In the genomic region with DNA sequence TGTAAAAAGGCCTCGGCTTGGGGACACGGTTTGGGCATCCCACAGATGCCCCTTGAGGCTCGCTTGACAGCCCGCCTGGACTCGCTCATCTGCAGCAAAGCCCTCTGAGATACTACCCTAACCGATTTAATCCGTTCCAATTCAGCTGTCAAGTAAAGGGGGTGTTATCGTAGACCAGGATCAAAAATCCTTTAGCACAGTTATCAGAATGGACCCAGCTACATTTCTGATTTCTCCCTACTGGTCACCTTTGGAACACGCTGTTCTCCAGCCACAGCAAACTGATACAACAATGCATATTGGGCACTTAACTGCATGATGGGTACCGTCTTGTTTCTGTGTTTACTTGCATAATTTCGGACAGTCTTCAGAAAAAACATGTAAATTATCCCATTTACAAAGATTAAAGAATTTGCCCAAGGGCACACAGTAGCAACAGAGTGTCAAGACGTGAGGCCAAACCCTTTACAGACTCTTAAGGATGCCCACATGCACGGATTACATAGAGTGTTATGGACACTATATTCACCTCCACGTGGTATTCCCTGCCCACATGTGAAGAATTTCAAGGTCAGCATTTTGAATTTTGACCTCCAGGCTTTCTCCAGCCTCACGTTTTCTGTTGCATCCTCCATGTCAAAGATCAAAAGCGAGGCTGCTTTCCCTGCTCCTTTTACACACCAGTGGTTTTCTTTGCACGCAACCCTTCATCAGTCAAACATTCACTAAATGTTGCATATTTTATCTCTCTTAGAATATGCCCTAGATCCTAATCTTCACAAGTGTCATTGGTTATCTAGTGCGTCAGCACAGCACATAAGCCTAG, we compare ENCODE assay signal across 9 cellular contexts. TPM values are rescaled to one million over a fixed set of nuclear protein-coding genes. Genes with fewer than 3 reads are reported as not detected.
DNase-seq lines count a peak whose midpoint lies in the region; ATAC-seq, FAIRE-seq and TF ChIP-seq lines count a peak whose summit lies in the region.
"Had no signal": no experiment of that assay in that cellular context is flagged by ENCODE, and none has a peak within 500 bp of the region (broad histone marks: within the 10 kb centered on the region; RNA-seq: fewer than 3 reads in every experiment).

No MANE protein-coding gene starts in this region.

- no peaks in the 10 kb centered on the region for H3K9me3 Mint-ChIP-seq in CD4-positive, alpha-beta T cell
- no peaks in the 10 kb centered on the region for H3K9me3 Mint-ChIP-seq in neural progenitor cell

- H2BK12ac ChIP-seq in H1 (ENCODE audit: low read depth, low read length), result 0 out of 2 replicates have a peak overlapping the region, but pooled peaks have one; percentile 85

- H2AFZ ChIP-seq in OCI-LY3 (ENCODE audit: low read depth, low read length), result no peak overlapping the region
- no peak overlapping the region for H2AFZ ChIP-seq in H1 (ENCODE audit: low read length)
- no peak overlapping the region for H2AFZ ChIP-seq in neural progenitor cell (replicated peaks)

- no peak overlapping the region for H4K5ac ChIP-seq in H1 (ENCODE audit: insufficient read length, low read depth, low read length)

- no peak for DNase-seq in CD4-positive, alpha-beta T cell
- DNase-seq in H1 (ENCODE audit: low read depth in 1 of 2, low spot score in 2 of 2) (no peak), neural progenitor cell (ENCODE audit: low spot score) (peak; percentile 16), epidermal melanocyte (ENCODE audit: insufficient read length, low spot score) (no peak), NCI-H1105 (lab: John Stamatoyannopoulos, UW) (no peak), MV-4-11 (lab: John Stamatoyannopoulos, UW) (no peak)
- no peak for DNase-seq in activated CD4-positive, alpha-beta T cell treated with anti-CD3 and anti-CD28 coated beads, Interleukin-2, amount 50 U/mL, for 1 hour

- H2BK120ac ChIP-seq in H1 (replicated peaks; ENCODE audit: low read depth, low read length), result peak overlapping the region; percentile 9

- no peak overlapping the region for H3K18ac ChIP-seq in H1 (ENCODE audit: extremely low read depth, low read length)

- no peak for TF ChIP-seq EP300 in H1 (IDR thresholded peaks at IDR 0.05; ENCODE audit: borderline replicate concordance in 1 of 2, low read depth in 2 of 2, low read length in 2 of 2)

- H3K9ac ChIP-seq in OCI-LY3 (ENCODE audit: low read length), result peak overlapping the region; percentile 65; the same call in 1 of the 2 replicates
- no peak overlapping the region for H3K9ac ChIP-seq in H1 (replicated peaks in 1 of 4; ENCODE audit: extremely low read depth in 1 of 4, low read depth in 3 of 4, low read length in 3 of 4)
- no peak overlapping the region for H3K9ac ChIP-seq in neural progenitor cell

- POLR2A ChIA-PET in CD4-positive, alpha-beta T cell (lab: Charles Lee), result no interaction called here
- POLR2A ChIA-PET in H1 (lab: Charles Lee; ENCODE audit: partially characterized antibody), result interaction anchor here (0.8 to 1.8 kb wide), 2 partner anchors 10 to 13 kb away, joined by 4 to 5 read pairs; no protein-coding TSS in a partner anchor

- H3K79me2 ChIP-seq in OCI-LY3 (ENCODE audit: low read length), result no peaks in the 10 kb centered on the region
- H3K79me2 ChIP-seq in H1 (ENCODE audit: control insufficient read depth in 1 of 2, insufficient read depth in 2 of 2, low read length in 2 of 2), result peaks cover 0 to 15% of the 10 kb centered on the region in 2 experiments; a peak in 3 of 4 replicates
- peaks cover 14% of the 10 kb centered on the region for H3K79me2 ChIP-seq in neural progenitor cell (ENCODE audit: low read depth)

- H3K14ac ChIP-seq in H1 (ENCODE audit: insufficient read length), result no peak overlapping the region

- H3K4me2 ChIP-seq in OCI-LY3 (ENCODE audit: low read length), result peak overlapping the region; percentile 95
- peak overlapping the region; percentile 89 to 98 for H3K4me2 ChIP-seq in H1 (ENCODE audit: insufficient read depth in 1 of 2, low read depth in 2 of 2, low read length in 2 of 2)
- peak overlapping the region; percentile 86 for H3K4me2 ChIP-seq in neural progenitor cell

- H3K27ac ChIP-seq in CD4-positive, alpha-beta T cell (ENCODE audit: low read depth, low read length), result no peak overlapping the region
- H3K27ac ChIP-seq in OCI-LY3 (ENCODE audit: low read length) (no peak overlapping the region), H1 (ENCODE audit: low read depth, low read length) (no peak overlapping the region), neural progenitor cell (no peak overlapping the region)
- H3K27ac ChIP-seq: SK-N-MC had no signal

- no peak overlapping the region for H4K8ac ChIP-seq in H1 (ENCODE audit: extremely low read depth, insufficient read depth, low read length)

- peak overlapping the region; percentile 91 for H3K4me3 Mint-ChIP-seq in CD4-positive, alpha-beta T cell
- H3K4me3 Mint-ChIP-seq in neural progenitor cell, result peak overlapping the region; percentile 97

- no peak overlapping the region for H3K23ac ChIP-seq in H1 (ENCODE audit: insufficient read length)

- H3K36me3 ChIP-seq in OCI-LY3 (replicated peaks; ENCODE audit: low read depth, low read length) (no peaks in the 10 kb centered on the region), H1 (ENCODE audit: control insufficient read depth in 2 of 4, insufficient read depth in 4 of 4, low read length in 3 of 4) (peaks cover 0 to 5% (median 0%) of the 10 kb centered on the region in 4 experiments; a peak in 3 of 8 replicates), neural progenitor cell (no peaks in the 10 kb centered on the region)

- H3K36me3 Mint-ChIP-seq in CD4-positive, alpha-beta T cell (ENCODE audit: low read depth), result peaks cover 8% of the 10 kb centered on the region
- peaks cover 6% of the 10 kb centered on the region for H3K36me3 Mint-ChIP-seq in neural progenitor cell

- no peak for FAIRE-seq in H1 (lab: Jason Lieb, UNC)

- ATAC-seq in CD4-positive, alpha-beta T cell (ENCODE audit: poor library complexity), result no peak

- peaks cover 34% of the 10 kb centered on the region for H3K4me1 Mint-ChIP-seq in CD4-positive, alpha-beta T cell (ENCODE audit: low read depth)
- peaks cover 55% of the 10 kb centered on the region for H3K4me1 Mint-ChIP-seq in neural progenitor cell

- no peak for TF ChIP-seq RAD21 in H1 (IDR thresholded peaks at IDR 0.05 in 1 of 2, conservative IDR thresholded peaks at IDR 0.05 in 1 of 2; ENCODE audit: low read depth in 2 of 2, low read length in 2 of 2)

- H3F3A ChIP-seq in neural progenitor cell (ENCODE audit: low read depth), result peaks cover 46% of the 10 kb centered on the region

- 33% methylated on average over 18 of the region's 18 CpGs; no CpG with 5 or more reads in 1 of the 2 experiments for WGBS in H1 (ENCODE audit: extremely low coverage in 1 of 2, insufficient coverage in 1 of 2, insufficient read length in 1 of 2, insufficient replicate concordance in 2 of 2, low coverage in 1 of 2, low lambda C conversion rate in 2 of 2, missing lambda C conversion rate in 1 of 2), 2 experiments

- TF ChIP-seq POLR2A in H1 (IDR thresholded peaks at IDR 0.05; ENCODE audit: control extremely low read depth in 1 of 2, low read depth in 2 of 2, low read length in 2 of 2), result no peak

- H2AK5ac ChIP-seq in H1 (ENCODE audit: low read depth, low read length), result no peak overlapping the region; the same call in 1 of the 2 replicates

- H3K79me1 ChIP-seq in H1 (ENCODE audit: low read depth, low read length), result no peaks in the 10 kb centered on the region; the same call in 1 of the 2 replicates

- TF ChIP-seq CTCF in CD4-positive, alpha-beta T cell (IDR thresholded peaks at IDR 0.05), result no peak
- TF ChIP-seq CTCF in OCI-LY3 (IDR thresholded peaks at IDR 0.05; ENCODE audit: low read depth, low read length) (no peak), H1 (IDR thresholded peaks at IDR 0.05; ENCODE audit: control extremely low read depth in 1 of 3, insufficient read depth in 1 of 3, low read depth in 1 of 3, low read length in 3 of 3) (no peak), neural progenitor cell (IDR thresholded peaks at IDR 0.05) (peak; percentile 24)

- H3K27ac Mint-ChIP-seq in CD4-positive, alpha-beta T cell, result peak overlapping the region; percentile 29
- peak overlapping the region; percentile 99 for H3K27ac Mint-ChIP-seq in neural progenitor cell

- no peak overlapping the region for H4K91ac ChIP-seq in H1 (replicated peaks; ENCODE audit: insufficient read length, low read length)

- H3K4me1 ChIP-seq in OCI-LY3 (ENCODE audit: low read length) (peaks cover 5% of the 10 kb centered on the region; the same call in 1 of the 2 replicates), H1 (replicated peaks in 1 of 4; ENCODE audit: control insufficient read depth in 3 of 4, insufficient read depth in 4 of 4, low read length in 3 of 4) (peaks cover 13 to 26% (median 19%) of the 10 kb centered on the region in 4 experiments), neural progenitor cell (peaks cover 38% of the 10 kb centered on the region)

- no peak overlapping the region for H2BK15ac ChIP-seq in H1 (ENCODE audit: low read length)

- H3K27me3 Mint-ChIP-seq in CD4-positive, alpha-beta T cell, result no peaks in the 10 kb centered on the region
- H3K27me3 Mint-ChIP-seq in neural progenitor cell (ENCODE audit: insufficient read depth, low read depth), result peaks cover 11% of the 10 kb centered on the region

- H3K56ac ChIP-seq in H1 (replicated peaks; ENCODE audit: insufficient read length, low read depth, low read length), result no peak overlapping the region

- no peak overlapping the region for H3K4ac ChIP-seq in H1 (replicated peaks; ENCODE audit: insufficient read length, low read depth, low read length)

- no peaks in the 10 kb centered on the region for H3K27me3 ChIP-seq in CD4-positive, alpha-beta T cell (ENCODE audit: control insufficient read depth, insufficient read depth, low read length)
- H3K27me3 ChIP-seq in OCI-LY3 (ENCODE audit: low read depth, low read length), result peaks cover 18% of the 10 kb centered on the region
- peaks cover 8 to 51% (median 28%) of the 10 kb centered on the region in 4 experiments for H3K27me3 ChIP-seq in H1 (replicated peaks in 1 of 4; ENCODE audit: control insufficient read depth in 3 of 4, extremely low read depth in 1 of 4, insufficient read depth in 3 of 4, low read length in 3 of 4)
- H3K27me3 ChIP-seq in neural progenitor cell, result peaks cover 70% of the 10 kb centered on the region

- H3K9me3 ChIP-seq in CD4-positive, alpha-beta T cell (ENCODE audit: control insufficient read depth, low read length), result no peaks in the 10 kb centered on the region
- H3K9me3 ChIP-seq in OCI-LY3 (ENCODE audit: insufficient read depth, low read length) (no peaks in the 10 kb centered on the region), H1 (ENCODE audit: insufficient read depth in 2 of 2, low read depth in 1 of 2, low read length in 1 of 2) (no peaks in the 10 kb centered on the region), neural progenitor cell (ENCODE audit: low read depth) (no peaks in the 10 kb centered on the region)

- no peaks in the 10 kb centered on the region for H4K20me1 ChIP-seq in OCI-LY3 (ENCODE audit: insufficient read depth, low read length)
- H4K20me1 ChIP-seq in H1 (replicated peaks in 1 of 2; ENCODE audit: control insufficient read depth in 1 of 2, insufficient read depth in 2 of 2, low read length in 2 of 2), result peaks cover 6 to 10% of the 10 kb centered on the region in 2 experiments
- H4K20me1 ChIP-seq in neural progenitor cell (ENCODE audit: low read depth), result peaks cover 21% of the 10 kb centered on the region

- intact Hi-C loops in CD4-positive, alpha-beta T cell (cut with DNase I, micrococcal nuclease), result loop anchor here in 1 of 2 experiments (2.0 to 10.0 kb wide), 3 partner anchors 79 to 519 kb away; no protein-coding TSS in a partner anchor

- H2BK20ac ChIP-seq in H1 (ENCODE audit: low read length), result 0 out of 2 replicates have a peak overlapping the region, but pooled peaks have one; percentile 34

- no peak overlapping the region for H2BK5ac ChIP-seq in H1 (ENCODE audit: low read depth, low read length)

- CTCF ChIA-PET in CD4-positive, alpha-beta T cell (lab: Charles Lee), result no interaction called here
- CTCF ChIA-PET in H1 (lab: Charles Lee; ENCODE audit: partially characterized antibody), result interaction anchor here (0.6 to 1.4 kb wide), 3 partner anchors 83 to 191 kb away, joined by 3 to 4 read pairs (median 3); no protein-coding TSS in a partner anchor

- H3K4me3 ChIP-seq in OCI-LY3 (ENCODE audit: low read length), result peak overlapping the region; percentile 85
- peak overlapping the region; percentile 49 to 82 (median 60); a peak in 7 of 8 replicates for H3K4me3 ChIP-seq in H1 (ENCODE audit: extremely low read depth in 1 of 4, insufficient read depth in 2 of 4, low read depth in 3 of 4, low read length in 4 of 4)
- H3K4me3 ChIP-seq in neural progenitor cell, result peak overlapping the region; percentile 63
- H3K4me3 ChIP-seq: SK-N-MC had no signal

- H3K23me2 ChIP-seq in H1 (ENCODE audit: low read depth, low read length), result peaks cover 25% of the 10 kb centered on the region

RNA-seq across cellular contexts. Expression of gene DUSP6, which starts 3.2 kb away (rescaled TPM):
- 10 to 100 TPM; 11.8 to 14.7 TPM for total RNA-seq in CD4-positive, alpha-beta T cell
- 152 and 179 TPM in 2 replicates for total RNA-seq in H1 (2021; fragmentation: NEBNext Ultra II Directional; extraction: Animal tissue kit (Norgen Biotek cat#: 25700))
- polyA plus RNA-seq in H1 (2011; rRNA removed), result 99.3 and 101 TPM in 2 replicates
- polyA plus RNA-seq in H1 (2011; cell fraction: cytosol; rRNA removed), result 57.6 TPM
- 123 TPM for polyA plus RNA-seq in H1 (2011; cell fraction: nucleus; rRNA removed)
- 77.6 to 104 TPM (median 87.6 TPM) in 4 replicates for polyA plus RNA-seq in H1 (2012, experiment 1 of 2)
- 27.9 TPM for polyA plus RNA-seq in H1 (2012, experiment 2 of 2)
- polyA plus RNA-seq in H1 (2013, experiment 1 of 2), result 87.7 TPM
- polyA plus RNA-seq in H1 (2013, experiment 2 of 2), result 97.5 TPM
- polyA minus RNA-seq in H1 (2011; rRNA and poly(A)+ RNA removed), result 148 and 173 TPM in 2 replicates
- polyA minus RNA-seq in H1 (2011; cell fraction: cytosol; rRNA and poly(A)+ RNA removed), result 65.2 TPM
- polyA minus RNA-seq in H1 (2011; cell fraction: nucleus; rRNA and poly(A)+ RNA removed), result 159 TPM
- 12.5 and 23.6 TPM in 2 replicates for total RNA-seq in neural progenitor cell (ENCODE audit: low replicate concordance)
